2 cellular contexts compared by ENCODE assay signal in genomic region chr19:1986357-1987162, GRCh38.
A peak's percentile ranks its signal among the peaks of the same experiment; 100 is the strongest.
TF ChIP-seq lines count a peak whose summit lies in the region.

No MANE protein-coding gene starts in this region.

TF ChIP-seq in HCT116, 20 proteins besides CTCF, POLR2A, EP300 and RAD21:
- peak; percentile 10 for TF ChIP-seq POLR2AphosphoS5 (IDR thresholded peaks at IDR 0.05; ENCODE audit: low read depth, low read length)
- no peak for TF ChIP-seq CBX3 (IDR thresholded peaks at IDR 0.05; ENCODE audit: low read depth)
- no peak for TF ChIP-seq CEBPB (IDR thresholded peaks at IDR 0.05; ENCODE audit: low read depth)
- no peak for TF ChIP-seq MAX (IDR thresholded peaks at IDR 0.05)
- TF ChIP-seq FOSL1 (IDR thresholded peaks at IDR 0.05; ENCODE audit: low read depth), result no peak
- no peak for TF ChIP-seq YY1 (IDR thresholded peaks at IDR 0.05; ENCODE audit: extremely low read depth, insufficient replicate concordance, low read depth, low read length)
- no peak for TF ChIP-seq REST (IDR thresholded peaks at IDR 0.05; ENCODE audit: low read depth)
- TF ChIP-seq ZFX (IDR thresholded peaks at IDR 0.05), result no peak

TF ChIP-seq in K562, 482 proteins besides CTCF, POLR2A, EP300 and RAD21:
- TF ChIP-seq POLR2AphosphoS2 (IDR thresholded peaks at IDR 0.05; ENCODE audit: low read length), result peak; percentile 47; the same call in 1 of the 2 replicates
- TF ChIP-seq ZFP30 (CRISPR knock-in tag; IDR thresholded peaks at IDR 0.05; ENCODE audit: borderline replicate concordance), result no peak
- TF ChIP-seq ZBED1 (IDR thresholded peaks at IDR 0.05), result no peak
- no peak for TF ChIP-seq HMBOX1 (IDR thresholded peaks at IDR 0.05)
- no peak for TF ChIP-seq DDX20 (tag; IDR thresholded peaks at IDR 0.05; ENCODE audit: low read depth)
- no peak for TF ChIP-seq ATF2 (CRISPR knock-in tag; IDR thresholded peaks at IDR 0.05)
- TF ChIP-seq CGGBP1 (CRISPR knock-in tag; IDR thresholded peaks at IDR 0.05), result no peak
- no peak for TF ChIP-seq GTF3C2 (IDR thresholded peaks at IDR 0.05; ENCODE audit: borderline replicate concordance, extremely low read depth, insufficient read length)
- TF ChIP-seq ZNF589 (CRISPR knock-in tag; IDR thresholded peaks at IDR 0.05; ENCODE audit: low read depth), result no peak
- TF ChIP-seq ZNF316 (IDR thresholded peaks at IDR 0.05), result no peak
- peak; percentile 57 for TF ChIP-seq FIP1L1 (IDR thresholded peaks at IDR 0.05; ENCODE audit: low read depth, low read length, poor library complexity, severe bottlenecking)
- 0 out of 2 replicates have a peak, but pooled peaks have one; percentile 50 for TF ChIP-seq ZBTB33 (CRISPR knock-in tag; IDR thresholded peaks at IDR 0.05)
- no peak for TF ChIP-seq ZNF408 (CRISPR knock-in tag; IDR thresholded peaks at IDR 0.05; ENCODE audit: low read depth)
- TF ChIP-seq EWSR1 (IDR thresholded peaks at IDR 0.05; ENCODE audit: borderline replicate concordance, low read depth, partially characterized antibody), result no peak
- no peak for TF ChIP-seq PTBP1 (IDR thresholded peaks at IDR 0.05; ENCODE audit: low read depth, low read length)
- TF ChIP-seq KDM5B (IDR thresholded peaks at IDR 0.05; ENCODE audit: insufficient replicate concordance, low read depth, low read length), result no peak
- TF ChIP-seq MCM2 (IDR thresholded peaks at IDR 0.05; ENCODE audit: low read depth), result no peak
- peak; percentile 49; the same call in 1 of the 2 replicates for TF ChIP-seq ZNF740 (CRISPR knock-in tag; IDR thresholded peaks at IDR 0.05)
- no peak for TF ChIP-seq ZNF740 (tag; IDR thresholded peaks at IDR 0.05)
- TF ChIP-seq CEBPB (tag; IDR thresholded peaks at IDR 0.05), result no peak
- TF ChIP-seq POLR2G (IDR thresholded peaks at IDR 0.05; ENCODE audit: low read depth, low read length), result peak; percentile 74
- TF ChIP-seq CBX3 (IDR thresholded peaks at IDR 0.05; ENCODE audit: borderline replicate concordance in 1 of 2, low read length in 2 of 2), result no peak
- TF ChIP-seq GATAD2B (IDR thresholded peaks at IDR 0.05; ENCODE audit: borderline replicate concordance), result no peak
- TF ChIP-seq MAZ (CRISPR knock-in tag; conservative IDR thresholded peaks at IDR 0.05 in 1 of 2, IDR thresholded peaks at IDR 0.05 in 1 of 2), result no peak
TF ChIP-seq in K562: peak in this region for 5.
